ENCODE assay signal across 35 cellular contexts in the genomic region with DNA sequence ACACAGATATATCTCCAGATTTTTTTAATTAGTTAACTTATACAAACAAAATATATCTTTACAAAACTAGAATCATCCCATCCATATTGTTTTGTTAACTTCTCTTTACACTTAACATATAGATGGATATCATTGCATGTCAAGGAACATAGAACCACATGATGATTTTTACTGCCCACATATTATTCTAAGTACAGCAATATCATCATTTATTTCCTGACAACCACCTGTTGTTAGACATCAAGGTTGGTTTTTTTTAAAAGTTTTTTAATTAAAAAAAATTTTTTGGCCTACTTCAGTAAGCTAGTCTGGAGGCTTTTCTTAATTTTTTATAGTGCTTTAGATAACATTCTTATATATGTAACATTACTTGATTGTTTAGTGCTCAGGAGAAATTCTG. TPM values are rescaled to one million over a fixed set of nuclear protein-coding genes. Genes with fewer than 3 reads are reported as not detected.
A peak's percentile ranks its signal among the peaks of the same experiment; 100 is the strongest.
DNase-seq lines count a peak whose midpoint lies in the region; FAIRE-seq and TF ChIP-seq lines count a peak whose summit lies in the region.
"Had no signal": no experiment of that assay in that cellular context is flagged by ENCODE, and none has a peak within 500 bp of the region (broad histone marks: within the 10 kb centered on the region; RNA-seq: fewer than 3 reads in every experiment).

No MANE protein-coding gene starts in this region.

- no peak for TF ChIP-seq CTCF in HEK293 (tag by site-specific recombination; IDR thresholded peaks at IDR 0.05)

- POLR2A ChIA-PET in HEK293 (lab: Yijun Ruan, JAX): interaction anchor here (0.6 kb wide), 1 partner anchor 408 kb away, joined by 3 read pairs; no protein-coding TSS in a partner anchor

- H3K9me3 ChIP-seq in HEK293 (ENCODE audit: control insufficient read depth, insufficient read depth, low read depth, low read length): no peaks in the 10 kb centered on the region
- H3K9me3 ChIP-seq: A549, BE2C, BLaER1, Caco-2 had no signal

- H3K36me3 ChIP-seq in HEK293 (ENCODE audit: control insufficient read depth in 2 of 2, insufficient read depth in 1 of 2, low read length in 2 of 2): no peaks in the 10 kb centered on the region
- H3K36me3 ChIP-seq: BE2C; BLaER1; BLaER1 treated with 17β-estradiol and CSF1 and Interleukin-3, amounts not matched to agents 10 nM and 100 nM had no signal

- CTCF ChIA-PET in HEK293 (lab: Yijun Ruan, JAX): interaction anchor here (0.6 to 1.6 kb wide), 3 partner anchors 26 to 874 kb away, joined by 3 to 6 read pairs (median 4); no protein-coding TSS in a partner anchor

- H3K4me3 ChIP-seq in HEK293 (ENCODE audit: low read depth, low read length): no peak overlapping the region
- H3K4me3 ChIP-seq: A549; BLaER1; BLaER1 treated with 17β-estradiol and CSF1 and Interleukin-3, amounts not matched to agents 10 nM and 100 nM had no signal

- H3K4me1 ChIP-seq in HEK293 (ENCODE audit: control insufficient read depth, insufficient read depth, low read length): no peaks in the 10 kb centered on the region
- H3K4me1 ChIP-seq: BE2C; BLaER1; BLaER1 treated with 17β-estradiol and CSF1 and Interleukin-3, amounts not matched to agents 10 nM and 100 nM; Caco-2 had no signal

- peak; percentile 48 for FAIRE-seq in G401.6 (lab: Jason Lieb, UNC)
- FAIRE-seq in colon (lab: Jason Lieb, UNC): peak; percentile 21
- peak; percentile 50 for FAIRE-seq in frontal cortex (lab: Jason Lieb, UNC)
- FAIRE-seq: A204.1, A549, D721Med had no signal

- no peak for DNase-seq in frontal cortex (ENCODE audit: low spot score in 2 of 2)
- DNase-seq in activated effector memory CD4-positive, alpha-beta T cell treated with Interleukin-2 at 50 U/mL for 16 hours: no peak
- no peak for DNase-seq in SHP77 (lab: John Stamatoyannopoulos, UW)
- DNase-seq in NCI-H1048 (lab: John Stamatoyannopoulos, UW): no peak
- no peak for DNase-seq in NCI-H1694 treated with DMSO at 0.1 percent for 48 hours (lab: John Stamatoyannopoulos, UW)
- DNase-seq: 8988T; ACHN; AML-193; BE2C; C1 segment of cervical spinal cord; Caco-2; Calu3; CD4-positive, alpha-beta memory T cell; CD4-positive, alpha-beta T cell; CD4-positive, CD25-positive, alpha-beta regulatory T cell; CD8-positive, alpha-beta memory T cell; CD8-positive, alpha-beta T cell; COR-L47; DMS 273 treated with DMSO at 0.1 percent for 48 hours; DMS153; DMS53; DMS79; DMS79 treated with DMSO at 0.1 percent for 48 hours; DND-41; EL had no signal

- H3K27ac ChIP-seq in HEK293 (ENCODE audit: extremely low read depth, low read depth, low read length): no peak overlapping the region
- H3K27ac ChIP-seq: 22Rv1; A549; BLaER1; BLaER1 treated with 17β-estradiol and CSF1 and Interleukin-3, amounts not matched to agents 10 nM and 100 nM; C4-2B had no signal

TF ChIP-seq in HEK293, 187 proteins besides CTCF, POLR2A, EP300 and RAD21:
- TF ChIP-seq KLF16 (tag by site-specific recombination; IDR thresholded peaks at IDR 0.05) (no peak), SCRT2 (tag by site-specific recombination; IDR thresholded peaks at IDR 0.05) (peak; percentile 64), ZNF292 (tag by site-specific recombination; IDR thresholded peaks at IDR 0.05; ENCODE audit: borderline replicate concordance, low read depth) (no peak), SETDB1 (IDR thresholded peaks at IDR 0.05; ENCODE audit: insufficient read length, low read length) (peak; percentile 59), ZNF23 (tag by site-specific recombination; IDR thresholded peaks at IDR 0.05; ENCODE audit: borderline replicate concordance) (no peak), IKZF3 (tag by site-specific recombination; IDR thresholded peaks at IDR 0.05) (no peak), ZNF654 (tag by site-specific recombination; IDR thresholded peaks at IDR 0.05; ENCODE audit: low read depth) (no peak)
- TF ChIP-seq, protein P1, sequence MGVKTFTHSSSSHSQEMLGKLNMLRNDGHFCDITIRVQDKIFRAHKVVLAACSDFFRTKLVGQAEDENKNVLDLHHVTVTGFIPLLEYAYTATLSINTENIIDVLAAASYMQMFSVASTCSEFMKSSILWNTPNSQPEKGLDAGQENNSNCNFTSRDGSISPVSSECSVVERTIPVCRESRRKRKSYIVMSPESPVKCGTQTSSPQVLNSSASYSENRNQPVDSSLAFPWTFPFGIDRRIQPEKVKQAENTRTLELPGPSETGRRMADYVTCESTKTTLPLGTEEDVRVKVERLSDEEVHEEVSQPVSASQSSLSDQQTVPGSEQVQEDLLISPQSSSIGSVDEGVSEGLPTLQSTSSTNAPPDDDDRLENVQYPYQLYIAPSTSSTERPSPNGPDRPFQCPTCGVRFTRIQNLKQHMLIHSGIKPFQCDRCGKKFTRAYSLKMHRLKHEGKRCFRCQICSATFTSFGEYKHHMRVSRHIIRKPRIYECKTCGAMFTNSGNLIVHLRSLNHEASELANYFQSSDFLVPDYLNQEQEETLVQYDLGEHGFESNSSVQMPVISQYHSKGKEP (tag by site-specific recombination; IDR thresholded peaks at IDR 0.05): no peak
- TF ChIP-seq, protein P2, sequence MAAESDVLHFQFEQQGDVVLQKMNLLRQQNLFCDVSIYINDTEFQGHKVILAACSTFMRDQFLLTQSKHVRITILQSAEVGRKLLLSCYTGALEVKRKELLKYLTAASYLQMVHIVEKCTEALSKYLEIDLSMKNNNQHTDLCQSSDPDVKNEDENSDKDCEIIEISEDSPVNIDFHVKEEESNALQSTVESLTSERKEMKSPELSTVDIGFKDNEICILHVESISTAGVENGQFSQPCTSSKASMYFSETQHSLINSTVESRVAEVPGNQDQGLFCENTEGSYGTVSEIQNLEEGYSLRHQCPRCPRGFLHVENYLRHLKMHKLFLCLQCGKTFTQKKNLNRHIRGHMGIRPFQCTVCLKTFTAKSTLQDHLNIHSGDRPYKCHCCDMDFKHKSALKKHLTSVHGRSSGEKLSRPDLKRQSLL (tag by site-specific recombination; IDR thresholded peaks at IDR 0.05): no peak
- TF ChIP-seq, protein P3, sequence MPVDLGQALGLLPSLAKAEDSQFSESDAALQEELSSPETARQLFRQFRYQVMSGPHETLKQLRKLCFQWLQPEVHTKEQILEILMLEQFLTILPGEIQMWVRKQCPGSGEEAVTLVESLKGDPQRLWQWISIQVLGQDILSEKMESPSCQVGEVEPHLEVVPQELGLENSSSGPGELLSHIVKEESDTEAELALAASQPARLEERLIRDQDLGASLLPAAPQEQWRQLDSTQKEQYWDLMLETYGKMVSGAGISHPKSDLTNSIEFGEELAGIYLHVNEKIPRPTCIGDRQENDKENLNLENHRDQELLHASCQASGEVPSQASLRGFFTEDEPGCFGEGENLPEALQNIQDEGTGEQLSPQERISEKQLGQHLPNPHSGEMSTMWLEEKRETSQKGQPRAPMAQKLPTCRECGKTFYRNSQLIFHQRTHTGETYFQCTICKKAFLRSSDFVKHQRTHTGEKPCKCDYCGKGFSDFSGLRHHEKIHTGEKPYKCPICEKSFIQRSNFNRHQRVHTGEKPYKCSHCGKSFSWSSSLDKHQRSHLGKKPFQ (tag by site-specific recombination; IDR thresholded peaks at IDR 0.05): no peak
- TF ChIP-seq, protein P4, sequence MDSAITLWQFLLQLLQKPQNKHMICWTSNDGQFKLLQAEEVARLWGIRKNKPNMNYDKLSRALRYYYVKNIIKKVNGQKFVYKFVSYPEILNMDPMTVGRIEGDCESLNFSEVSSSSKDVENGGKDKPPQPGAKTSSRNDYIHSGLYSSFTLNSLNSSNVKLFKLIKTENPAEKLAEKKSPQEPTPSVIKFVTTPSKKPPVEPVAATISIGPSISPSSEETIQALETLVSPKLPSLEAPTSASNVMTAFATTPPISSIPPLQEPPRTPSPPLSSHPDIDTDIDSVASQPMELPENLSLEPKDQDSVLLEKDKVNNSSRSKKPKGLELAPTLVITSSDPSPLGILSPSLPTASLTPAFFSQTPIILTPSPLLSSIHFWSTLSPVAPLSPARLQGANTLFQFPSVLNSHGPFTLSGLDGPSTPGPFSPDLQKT (IDR thresholded peaks at IDR 0.05; ENCODE audit: borderline replicate concordance, low read depth, low read length): no peak
- TF ChIP-seq, protein P5, sequence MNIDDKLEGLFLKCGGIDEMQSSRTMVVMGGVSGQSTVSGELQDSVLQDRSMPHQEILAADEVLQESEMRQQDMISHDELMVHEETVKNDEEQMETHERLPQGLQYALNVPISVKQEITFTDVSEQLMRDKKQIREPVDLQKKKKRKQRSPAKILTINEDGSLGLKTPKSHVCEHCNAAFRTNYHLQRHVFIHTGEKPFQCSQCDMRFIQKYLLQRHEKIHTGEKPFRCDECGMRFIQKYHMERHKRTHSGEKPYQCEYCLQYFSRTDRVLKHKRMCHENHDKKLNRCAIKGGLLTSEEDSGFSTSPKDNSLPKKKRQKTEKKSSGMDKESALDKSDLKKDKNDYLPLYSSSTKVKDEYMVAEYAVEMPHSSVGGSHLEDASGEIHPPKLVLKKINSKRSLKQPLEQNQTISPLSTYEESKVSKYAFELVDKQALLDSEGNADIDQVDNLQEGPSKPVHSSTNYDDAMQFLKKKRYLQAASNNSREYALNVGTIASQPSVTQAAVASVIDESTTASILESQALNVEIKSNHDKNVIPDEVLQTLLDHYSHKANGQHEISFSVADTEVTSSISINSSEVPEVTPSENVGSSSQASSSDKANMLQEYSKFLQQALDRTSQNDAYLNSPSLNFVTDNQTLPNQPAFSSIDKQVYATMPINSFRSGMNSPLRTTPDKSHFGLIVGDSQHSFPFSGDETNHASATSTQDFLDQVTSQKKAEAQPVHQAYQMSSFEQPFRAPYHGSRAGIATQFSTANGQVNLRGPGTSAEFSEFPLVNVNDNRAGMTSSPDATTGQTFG (tag by site-specific recombination; IDR thresholded peaks at IDR 0.05; ENCODE audit: borderline replicate concordance): no peak
- TF ChIP-seq, protein P6, sequence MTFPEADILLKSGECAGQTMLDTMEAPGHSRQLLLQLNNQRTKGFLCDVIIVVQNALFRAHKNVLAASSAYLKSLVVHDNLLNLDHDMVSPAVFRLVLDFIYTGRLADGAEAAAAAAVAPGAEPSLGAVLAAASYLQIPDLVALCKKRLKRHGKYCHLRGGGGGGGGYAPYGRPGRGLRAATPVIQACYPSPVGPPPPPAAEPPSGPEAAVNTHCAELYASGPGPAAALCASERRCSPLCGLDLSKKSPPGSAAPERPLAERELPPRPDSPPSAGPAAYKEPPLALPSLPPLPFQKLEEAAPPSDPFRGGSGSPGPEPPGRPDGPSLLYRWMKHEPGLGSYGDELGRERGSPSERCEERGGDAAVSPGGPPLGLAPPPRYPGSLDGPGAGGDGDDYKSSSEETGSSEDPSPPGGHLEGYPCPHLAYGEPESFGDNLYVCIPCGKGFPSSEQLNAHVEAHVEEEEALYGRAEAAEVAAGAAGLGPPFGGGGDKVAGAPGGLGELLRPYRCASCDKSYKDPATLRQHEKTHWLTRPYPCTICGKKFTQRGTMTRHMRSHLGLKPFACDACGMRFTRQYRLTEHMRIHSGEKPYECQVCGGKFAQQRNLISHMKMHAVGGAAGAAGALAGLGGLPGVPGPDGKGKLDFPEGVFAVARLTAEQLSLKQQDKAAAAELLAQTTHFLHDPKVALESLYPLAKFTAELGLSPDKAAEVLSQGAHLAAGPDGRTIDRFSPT (tag by site-specific recombination; IDR thresholded peaks at IDR 0.05): no peak

RNA-seq across cellular contexts. Expression of a gene that starts 38.9 kb away (rescaled TPM):
- 4.5 TPM for total RNA-seq in frontal cortex
